In genomic region chr13:106567421-106568224, GRCh38 we compare ENCODE assay signal across 8 cellular contexts. TPM values are rescaled to one million over a fixed set of nuclear protein-coding genes. Genes with fewer than 3 reads are reported as not detected.
DNase-seq lines count a peak whose midpoint lies in the region; ATAC-seq and TF ChIP-seq lines count a peak whose summit lies in the region.

TSS of gene ARGLU1 (minus strand) at chr13:106568137. CDS start at chr13:106567919, 218 bp downstream.

- TF ChIP-seq CTCF in AG04450 (IDR thresholded peaks at IDR 0.05; ENCODE audit: low read depth, low read length) (no peak), choroid plexus epithelial cell (conservative IDR thresholded peaks at IDR 0.05; ENCODE audit: low read depth, low read length) (no peak)

- ATAC-seq in GM18868 (IDR thresholded peaks at IDR 0.05; ENCODE audit: unreplicated experiment) (peak; percentile 78), HG03103 (IDR thresholded peaks at IDR 0.05; ENCODE audit: low read depth, unreplicated experiment) (peak; percentile 59)
- peak; percentile 88 for ATAC-seq in activated CD4-positive, alpha-beta T cell treated with anti-CD3 and anti-CD28 coated beads for 36 hours

- H3K9me3 ChIP-seq in AG04450 (ENCODE audit: control insufficient read depth, insufficient read depth, low read length) = peaks cover 2% of the 10 kb centered on the region; the same call in 1 of the 2 replicates

- peaks cover 23% of the 10 kb centered on the region for H3K36me3 Mint-ChIP-seq in activated CD4-positive, alpha-beta T cell treated with anti-CD3 and anti-CD28 coated beads for 36 hours (ENCODE audit: low read depth)

- POLR2A ChIA-PET in AG04450 (lab: Yijun Ruan, JAX) = interaction anchor here (0.7 to 1.4 kb wide), 6 partner anchors 10 to 127 kb away, joined by 3 to 4 read pairs (median 3); partner anchors contain the start of gene EFNB2
- POLR2A ChIA-PET in activated CD4-positive, alpha-beta T cell treated with anti-CD3 and anti-CD28 coated beads for 36 hours (lab: Charles Lee) = interaction anchor here (0.7 kb wide), 1 partner anchor 52 kb away, joined by 3 read pairs; no protein-coding TSS in a partner anchor

- intact Hi-C loops in activated CD4-positive, alpha-beta T cell treated with anti-CD3 and anti-CD28 coated beads for 36 hours (cut with DNase I, micrococcal nuclease) = loop anchor here (1.0 to 5.0 kb wide), 3 partner anchors 32 to 1650 kb away; partner anchors contain the start of genes EFNB2 (in 2 of the 2), ABHD13 (in 1 of the 2) and LIG4 (in 1 of the 2)

- DNase-seq in AG04450 (ENCODE audit: low read depth, low spot score) (peak; percentile 79), NCI-H2227 (lab: John Stamatoyannopoulos, UW; ENCODE audit: unreplicated experiment) (peak; percentile 93), choroid plexus epithelial cell (ENCODE audit: low read depth) (peak; percentile 95)
- peak; percentile 97 for DNase-seq in activated CD4-positive, alpha-beta T cell treated with anti-CD3 and anti-CD28 coated beads for 36 hours
- DNase-seq in stimulated activated CD4-positive, alpha-beta T cell treated with anti-CD3 and anti-CD28 coated beads, Interleukin-1b, Interleukin-23, amount 100 ng/mL, for 48 hours = peak; percentile 93

- H3K4me1 Mint-ChIP-seq in activated CD4-positive, alpha-beta T cell treated with anti-CD3 and anti-CD28 coated beads for 36 hours = peaks cover 39% of the 10 kb centered on the region

- CTCF ChIA-PET in AG04450 (lab: Charles Lee) = interaction anchor here (0.6 to 2.7 kb wide), 5 partner anchors 25 to 1705 kb away, joined by 3 to 12 read pairs (median 3); partner anchors contain the start of gene EFNB2
- CTCF ChIA-PET in activated CD4-positive, alpha-beta T cell treated with anti-CD3 and anti-CD28 coated beads for 36 hours (lab: Charles Lee) = interaction anchor here (1.2 to 5.3 kb wide), 2 partner anchors 25 to 31 kb away, joined by 4 to 36 read pairs; partner anchors contain the start of gene EFNB2

- H3K9me3 Mint-ChIP-seq in activated CD4-positive, alpha-beta T cell treated with anti-CD3 and anti-CD28 coated beads for 36 hours (ENCODE audit: low read depth) = no peaks in the 10 kb centered on the region

- no peaks in the 10 kb centered on the region for H3K27me3 ChIP-seq in AG04450 (ENCODE audit: control insufficient read depth, insufficient read depth, low read length)
- no peaks in the 10 kb centered on the region for H3K27me3 ChIP-seq in layer of hippocampus (ENCODE audit: control insufficient read depth, insufficient read depth, low read length)

- peak within 1 kb of the TSS; percentile 83 for H3K4me3 ChIP-seq in AG04450 (ENCODE audit: low read depth, low read length)
- H3K4me3 ChIP-seq in choroid plexus epithelial cell (ENCODE audit: low read depth, low read length) = peak within 1 kb of the TSS; percentile 76

- H3K27ac ChIP-seq in AG04450 (ENCODE audit: low read depth, low read length) (peak within 1 kb of the TSS; percentile 92), layer of hippocampus (ENCODE audit: low read depth, low read length) (peak within 1 kb of the TSS; percentile 93)

- peak within 1 kb of the TSS; percentile 92 for H3K27ac Mint-ChIP-seq in activated CD4-positive, alpha-beta T cell treated with anti-CD3 and anti-CD28 coated beads for 36 hours

- H3K27me3 Mint-ChIP-seq in activated CD4-positive, alpha-beta T cell treated with anti-CD3 and anti-CD28 coated beads for 36 hours = no peaks in the 10 kb centered on the region

- H3K4me3 Mint-ChIP-seq in activated CD4-positive, alpha-beta T cell treated with anti-CD3 and anti-CD28 coated beads for 36 hours = peak within 1 kb of the TSS; percentile 97

RNA-seq across cellular contexts. Expression of gene ARGLU1, which starts in this region (rescaled TPM):
- polyA plus RNA-seq in AG04450 (2011; rRNA removed) = 53.3 and 80.3 TPM in 2 replicates
- 7.6 and 11.6 TPM in 2 replicates for polyA minus RNA-seq in AG04450 (2011; rRNA and poly(A)+ RNA removed)
- total RNA-seq in activated CD4-positive, alpha-beta T cell treated with anti-CD3 and anti-CD28 coated beads for 36 hours = 10 to 100 TPM; 68.8 to 94.2 TPM

Comparison
In these comparisons a context has a peak if more than half of its experiments do, and no peak if none do; other contexts are left out.
1. Peak in every context shown above with its lines: DNase-seq, ATAC-seq, H3K4me3 ChIP-seq and H3K27ac ChIP-seq.